In genomic region chr9:136552117-136552685, GRCh38 we compare ENCODE assay signal across 7 cellular contexts. TPM values are rescaled to one million over a fixed set of nuclear protein-coding genes. Genes with fewer than 3 reads are reported as not detected.
DNase-seq lines count a peak whose midpoint lies in the region; ATAC-seq and TF ChIP-seq lines count a peak whose summit lies in the region.

No MANE protein-coding gene starts in this region.

- peak overlapping the region; percentile 67; the same call in 1 of the 2 replicates for H3K4me2 ChIP-seq in SK-N-SH

- no peaks in the 10 kb centered on the region for H3K9me3 ChIP-seq in SK-N-SH
- H3K9me3 ChIP-seq in subcutaneous abdominal adipose tissue (ENCODE audit: control insufficient read depth in 5 of 5, low read length in 5 of 5) = no peaks in the 10 kb centered on the region

- no peak for TF ChIP-seq RAD21 in SK-N-SH (IDR thresholded peaks at IDR 0.05; ENCODE audit: low read length)

- peak overlapping the region; percentile 70 to 79 for H3K27ac ChIP-seq in SK-N-SH (ENCODE audit: low read depth in 2 of 2, low read length in 1 of 2)
- peak overlapping the region; percentile 85 for H3K27ac ChIP-seq in subcutaneous abdominal adipose tissue (ENCODE audit: low read depth, low read length)

- ATAC-seq in GM21825 (IDR thresholded peaks at IDR 0.05; ENCODE audit: unreplicated experiment) = peak; percentile 24
- ATAC-seq in HG03521 (IDR thresholded peaks at IDR 0.05; ENCODE audit: unreplicated experiment) = no peak

- no peak overlapping the region for H3K9ac ChIP-seq in SK-N-SH
- peak overlapping the region in 2 of 5 donors; percentile 25 to 81 for H3K9ac ChIP-seq in subcutaneous abdominal adipose tissue (ENCODE audit: low read length in 5 of 5)

- H3K4me1 ChIP-seq in SK-N-SH (ENCODE audit: control insufficient read depth in 1 of 2, insufficient read depth in 2 of 2, low read depth in 1 of 2, low read length in 1 of 2) = peaks cover 23 to 26% of the 10 kb centered on the region in 2 experiments; a peak in 3 of 4 replicates
- H3K4me1 ChIP-seq in subcutaneous abdominal adipose tissue (ENCODE audit: control insufficient read depth in 5 of 5, insufficient read depth in 5 of 5, low read length in 5 of 5) = peaks cover 6 to 66% (median 42%) of the 10 kb centered on the region in 5 donors

- no peaks in the 10 kb centered on the region for H3K27me3 ChIP-seq in SK-N-SH (ENCODE audit: insufficient read depth)
- no peaks in the 10 kb centered on the region for H3K27me3 ChIP-seq in subcutaneous abdominal adipose tissue (ENCODE audit: control insufficient read depth in 5 of 5, insufficient read depth in 4 of 5, low read length in 5 of 5)

- 0 out of 2 replicates have a peak overlapping the region, but pooled peaks have one; percentile 13 for H2AFZ ChIP-seq in SK-N-SH (ENCODE audit: low read depth)

- no peaks in the 10 kb centered on the region for H4K20me1 ChIP-seq in SK-N-SH (ENCODE audit: insufficient read depth)

- H3K4me3 ChIP-seq in SK-N-SH (ENCODE audit: low read depth in 2 of 2, low read length in 1 of 2) = no peak overlapping the region
- no peak overlapping the region for H3K4me3 ChIP-seq in subcutaneous abdominal adipose tissue (ENCODE audit: low read depth in 1 of 5, low read length in 5 of 5)

- POLR2A ChIA-PET in SK-N-SH (lab: Yijun Ruan, JAX) = no interaction called here

- H3K79me2 ChIP-seq in SK-N-SH (ENCODE audit: insufficient read depth) = no peaks in the 10 kb centered on the region

- TF ChIP-seq EP300 in SK-N-SH (IDR thresholded peaks at IDR 0.05; ENCODE audit: borderline replicate concordance in 1 of 2, low read depth in 1 of 2, low read length in 1 of 2) = peak in 1 of 2 experiments; percentile 23; a peak in 1 of 4 replicates

- DNase-seq in SK-N-SH (no peak), germinal center (ENCODE audit: low spot score) (peak; percentile 52), DMS153 treated with DMSO at 0.1 percent for 48 hours (lab: John Stamatoyannopoulos, UW; ENCODE audit: unreplicated experiment) (no peak), cerebellar cortex (ENCODE audit: low spot score) (no peak)

- TF ChIP-seq CTCF in SK-N-SH (IDR thresholded peaks at IDR 0.05) = no peak

- H3K36me3 ChIP-seq in SK-N-SH (replicated peaks in 1 of 2; ENCODE audit: control insufficient read depth in 1 of 2, insufficient read depth in 2 of 2, low read length in 1 of 2) (no peaks in the 10 kb centered on the region), subcutaneous abdominal adipose tissue (ENCODE audit: control insufficient read depth in 5 of 5, insufficient read depth in 5 of 5, low read length in 5 of 5) (no peaks in the 10 kb centered on the region)

- H3K9me2 ChIP-seq in SK-N-SH = no peaks in the 10 kb centered on the region

- CTCF ChIA-PET in SK-N-SH (lab: Yijun Ruan, JAX) = interaction anchor here (0.6 to 1.9 kb wide), 3 partner anchors 19 to 68 kb away, joined by 3 to 5 read pairs (median 3); no protein-coding TSS in a partner anchor

- no peaks in the 10 kb centered on the region for H3F3A ChIP-seq in SK-N-SH (replicated peaks; ENCODE audit: insufficient read depth)

- WGBS in SK-N-SH (ENCODE audit: low lambda C conversion rate) = 66% methylated on average over 22 of the region's 22 CpGs

TF ChIP-seq in SK-N-SH, 30 proteins besides CTCF, POLR2A, EP300 and RAD21 (continues in another document):
- TF ChIP-seq NFIC (IDR thresholded peaks at IDR 0.05; ENCODE audit: borderline replicate concordance) (no peak), FOXM1 (IDR thresholded peaks at IDR 0.05; ENCODE audit: low read depth) (peak; percentile 69; the same call in 1 of the 2 replicates), RXRA (IDR thresholded peaks at IDR 0.05; ENCODE audit: borderline replicate concordance, low read depth) (no peak), SIN3A (IDR thresholded peaks at IDR 0.05; ENCODE audit: borderline replicate concordance, low read depth, low read length) (no peak), CHD2 (IDR thresholded peaks at IDR 0.05; ENCODE audit: low read length, partially characterized antibody) (no peak), NRF1 (IDR thresholded peaks at IDR 0.05; ENCODE audit: low read depth, low read length) (no peak), EZH2phosphoT487 (IDR thresholded peaks at IDR 0.05; ENCODE audit: borderline replicate concordance, low read depth) (no peak), POLR2AphosphoS5 (IDR thresholded peaks at IDR 0.05; ENCODE audit: low read depth, low read length) (no peak), TEAD4 (IDR thresholded peaks at IDR 0.05; ENCODE audit: borderline replicate concordance, insufficient read depth) (no peak), USF2 (IDR thresholded peaks at IDR 0.05; ENCODE audit: borderline replicate concordance, low read depth, low read length) (no peak), RFX5 (IDR thresholded peaks at IDR 0.05; ENCODE audit: low read length) (no peak), PBX3 (IDR thresholded peaks at IDR 0.05) (peak; percentile 22; the same call in 1 of the 2 replicates), GATA2 (CRISPR knock-in tag; IDR thresholded peaks at IDR 0.05) (no peak), RCOR1 (IDR thresholded peaks at IDR 0.05; ENCODE audit: low read length) (no peak), FOXJ3 (CRISPR knock-in tag; IDR thresholded peaks at IDR 0.05) (no peak), TCF12 (IDR thresholded peaks at IDR 0.05) (peak; percentile 73), YY1 (IDR thresholded peaks at IDR 0.05; ENCODE audit: low read depth) (no peak), GABPA (IDR thresholded peaks at IDR 0.05; ENCODE audit: low read depth) (no peak), MEF2A (IDR thresholded peaks at IDR 0.05; ENCODE audit: borderline replicate concordance, low read depth) (no peak), IRF3 (IDR thresholded peaks at IDR 0.05; ENCODE audit: low read depth, low read length) (no peak), JUND (IDR thresholded peaks at IDR 0.05) (no peak)
- TF ChIP-seq, protein P1, sequence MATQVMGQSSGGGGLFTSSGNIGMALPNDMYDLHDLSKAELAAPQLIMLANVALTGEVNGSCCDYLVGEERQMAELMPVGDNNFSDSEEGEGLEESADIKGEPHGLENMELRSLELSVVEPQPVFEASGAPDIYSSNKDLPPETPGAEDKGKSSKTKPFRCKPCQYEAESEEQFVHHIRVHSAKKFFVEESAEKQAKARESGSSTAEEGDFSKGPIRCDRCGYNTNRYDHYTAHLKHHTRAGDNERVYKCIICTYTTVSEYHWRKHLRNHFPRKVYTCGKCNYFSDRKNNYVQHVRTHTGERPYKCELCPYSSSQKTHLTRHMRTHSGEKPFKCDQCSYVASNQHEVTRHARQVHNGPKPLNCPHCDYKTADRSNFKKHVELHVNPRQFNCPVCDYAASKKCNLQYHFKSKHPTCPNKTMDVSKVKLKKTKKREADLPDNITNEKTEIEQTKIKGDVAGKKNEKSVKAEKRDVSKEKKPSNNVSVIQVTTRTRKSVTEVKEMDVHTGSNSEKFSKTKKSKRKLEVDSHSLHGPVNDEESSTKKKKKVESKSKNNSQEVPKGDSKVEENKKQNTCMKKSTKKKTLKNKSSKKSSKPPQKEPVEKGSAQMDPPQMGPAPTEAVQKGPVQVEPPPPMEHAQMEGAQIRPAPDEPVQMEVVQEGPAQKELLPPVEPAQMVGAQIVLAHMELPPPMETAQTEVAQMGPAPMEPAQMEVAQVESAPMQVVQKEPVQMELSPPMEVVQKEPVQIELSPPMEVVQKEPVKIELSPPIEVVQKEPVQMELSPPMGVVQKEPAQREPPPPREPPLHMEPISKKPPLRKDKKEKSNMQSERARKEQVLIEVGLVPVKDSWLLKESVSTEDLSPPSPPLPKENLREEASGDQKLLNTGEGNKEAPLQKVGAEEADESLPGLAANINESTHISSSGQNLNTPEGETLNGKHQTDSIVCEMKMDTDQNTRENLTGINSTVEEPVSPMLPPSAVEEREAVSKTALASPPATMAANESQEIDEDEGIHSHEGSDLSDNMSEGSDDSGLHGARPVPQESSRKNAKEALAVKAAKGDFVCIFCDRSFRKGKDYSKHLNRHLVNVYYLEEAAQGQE (IDR thresholded peaks at IDR 0.05; ENCODE audit: low read depth, low read length) = no peak
- TF ChIP-seq, protein P2, sequence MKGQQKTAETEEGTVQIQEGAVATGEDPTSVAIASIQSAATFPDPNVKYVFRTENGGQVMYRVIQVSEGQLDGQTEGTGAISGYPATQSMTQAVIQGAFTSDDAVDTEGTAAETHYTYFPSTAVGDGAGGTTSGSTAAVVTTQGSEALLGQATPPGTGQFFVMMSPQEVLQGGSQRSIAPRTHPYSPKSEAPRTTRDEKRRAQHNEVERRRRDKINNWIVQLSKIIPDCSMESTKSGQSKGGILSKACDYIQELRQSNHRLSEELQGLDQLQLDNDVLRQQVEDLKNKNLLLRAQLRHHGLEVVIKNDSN (IDR thresholded peaks at IDR 0.05; ENCODE audit: borderline replicate concordance, low read depth) = no peak

RNA-seq across cellular contexts. Expression of gene NOTCH1, which starts 6.4 kb away (rescaled TPM):
- 2.6 and 6.6 TPM in 2 replicates for polyA plus RNA-seq in SK-N-SH (2012; rRNA removed)
- 3.3 and 4.8 TPM in 2 replicates for polyA plus RNA-seq in SK-N-SH (2012; cell fraction: cytosol; rRNA removed)
- polyA plus RNA-seq in SK-N-SH (2012; cell fraction: nucleus; rRNA removed) = 25.0 and 35.2 TPM in 2 replicates
